ENCODE assay signal across 6 cellular contexts in genomic region chr5:146584750-146585149, GRCh38.
"Had no signal": no experiment of that assay in that cellular context is flagged by ENCODE, and none has a peak within 500 bp of the region (broad histone marks: within the 10 kb centered on the region; RNA-seq: fewer than 3 reads in every experiment).

No MANE protein-coding gene starts in this region.

- H3K9ac ChIP-seq: KMS-11 had no signal

- H3K4me1 Mint-ChIP-seq: IgD-negative memory B cell had no signal

- H3K27ac ChIP-seq: HL-60, KMS-11 had no signal

- H3K4me2 ChIP-seq: KMS-11 had no signal

- H3K4me3 Mint-ChIP-seq: IgD-negative memory B cell had no signal

- H3K9me3 Mint-ChIP-seq: IgD-negative memory B cell had no signal

- H3K36me3 Mint-ChIP-seq: IgD-negative memory B cell had no signal

- H3K27ac Mint-ChIP-seq: IgD-negative memory B cell had no signal

- DNase-seq: IMR-90, KBM-7, KG1 had no signal
